In the genomic region with DNA sequence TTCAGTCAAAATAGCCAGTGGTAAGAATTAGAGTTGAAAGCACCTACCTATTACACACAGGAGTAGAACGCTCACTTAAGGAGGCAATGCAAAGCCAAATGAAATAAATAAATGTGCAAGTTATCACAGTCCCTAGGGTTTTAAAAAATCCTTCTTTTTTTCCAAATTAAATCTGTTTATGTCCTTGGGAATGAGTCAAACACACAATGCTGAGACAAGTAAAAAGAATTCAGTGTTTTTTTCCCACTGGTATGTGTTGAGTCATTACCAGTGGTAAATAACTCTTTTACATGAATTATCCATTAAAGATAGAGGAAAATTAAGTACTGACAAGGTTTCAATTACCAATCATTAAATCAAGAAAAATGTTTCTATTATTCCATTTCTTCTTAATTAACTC, we compare ENCODE assay signal across 18 cellular contexts.
DNase-seq lines count a peak whose midpoint lies in the region; ATAC-seq, FAIRE-seq and TF ChIP-seq lines count a peak whose summit lies in the region.
"Had no signal": no experiment of that assay in that cellular context is flagged by ENCODE, and none has a peak within 500 bp of the region (broad histone marks: within the 10 kb centered on the region; RNA-seq: fewer than 3 reads in every experiment).

No MANE protein-coding gene starts in this region.

- H3K4me2 ChIP-seq in IMR-90 (ENCODE audit: low read depth, low read length) (no peak overlapping the region; the same call in 1 of the 2 replicates), mesenchymal stem cell (ENCODE audit: low read length, poor library complexity, severe bottlenecking) (no peak overlapping the region)

- no peaks in the 10 kb centered on the region for H3K9me3 ChIP-seq in IMR-90 (ENCODE audit: control insufficient read depth, insufficient read depth, low read length)
- H3K9me3 ChIP-seq in mesenchymal stem cell (ENCODE audit: control insufficient read depth, low read length) = no peaks in the 10 kb centered on the region
- no peaks in the 10 kb centered on the region for H3K9me3 ChIP-seq in Peyer's patch
- H3K9me3 ChIP-seq: esophagus squamous epithelium, left ventricle myocardium inferior, right lobe of liver had no signal

- H2BK15ac ChIP-seq in IMR-90 (ENCODE audit: low read depth, low read length) (no peak overlapping the region), mesenchymal stem cell (ENCODE audit: low read depth, poor library complexity, severe bottlenecking) (no peak overlapping the region)

- H4K91ac ChIP-seq in IMR-90 (ENCODE audit: insufficient read depth, low read depth, low read length) = peak overlapping the region; percentile 88; the same call in 1 of the 2 replicates
- no peak overlapping the region for H4K91ac ChIP-seq in mesenchymal stem cell (ENCODE audit: low read length)

- H4K5ac ChIP-seq in IMR-90 (ENCODE audit: low read depth, low read length) = peak overlapping the region; percentile 60; the same call in 1 of the 2 replicates

- no peak overlapping the region for H2BK12ac ChIP-seq in mesenchymal stem cell (ENCODE audit: low read length in 2 of 2)

- peak; percentile 87 for DNase-seq in AG10803 (ENCODE audit: low read depth)
- DNase-seq in IMR-90 = peak; percentile 84
- peak; percentile 23 for DNase-seq in bronchial epithelial cell (ENCODE audit: low read depth)
- peak; percentile 78 for DNase-seq in mesenchymal stem cell
- no peak for DNase-seq in activated CD4-positive, alpha-beta T cell treated with anti-CD3 and anti-CD28 coated beads, Interleukin-2, amount 50 U/mL, for 1 hour
- no peak for DNase-seq in Peyer's patch
- DNase-seq: activated CD8-positive, alpha-beta T cell treated with anti-CD3 and anti-CD28 coated beads for 36 hours; activated T-cell treated with anti-CD3 and anti-CD28 coated beads, Interleukin-2, amount 50 U/mL, for 48 hours; central memory CD4-positive, alpha-beta T cell; effector CD8-positive, alpha-beta T cell; esophagus squamous epithelium; left ventricle myocardium inferior; NCI-H1694 treated with DMSO at 0.1 percent for 48 hours; NCI-H2227 treated with DMSO at 0.1 percent for 48 hours; right lobe of liver; T-cell had no signal

- no peak overlapping the region for H2AK5ac ChIP-seq in IMR-90 (ENCODE audit: low read depth, low read length)
- no peak overlapping the region for H2AK5ac ChIP-seq in mesenchymal stem cell (ENCODE audit: low read length, severe bottlenecking)

- H3K27ac ChIP-seq in IMR-90 (ENCODE audit: insufficient read depth, low read length) (peak overlapping the region; percentile 63; the same call in 1 of the 2 replicates), mesenchymal stem cell (ENCODE audit: low read length, poor library complexity, severe bottlenecking) (no peak overlapping the region), Peyer's patch (no peak overlapping the region)
- H3K27ac ChIP-seq: esophagus squamous epithelium, left ventricle myocardium inferior, right lobe of liver had no signal

- no CpG with 5 or more reads among the region's 1 CpG for WGBS in IMR-90 (ENCODE audit: extremely low coverage in 2 of 2, insufficient read length in 1 of 2), 2 experiments
- no CpG with 5 or more reads among the region's 1 CpG for WGBS in mesenchymal stem cell

- no peak overlapping the region for H2AFZ ChIP-seq in IMR-90 (replicated peaks; ENCODE audit: low read length, poor library complexity)
- H2AFZ ChIP-seq in mesenchymal stem cell (ENCODE audit: low read depth, low read length) = no peak overlapping the region

- intact Hi-C loops in IMR-90 (cut with micrococcal nuclease) = no loop called here

- ATAC-seq in IMR-90 (ENCODE audit: low read depth) = peak; percentile 90
- no peak for ATAC-seq in GM18520 (IDR thresholded peaks at IDR 0.05; ENCODE audit: unreplicated experiment)
- no peak for ATAC-seq in GM21529 (IDR thresholded peaks at IDR 0.05; ENCODE audit: unreplicated experiment)
- ATAC-seq: activated CD8-positive, alpha-beta T cell treated with anti-CD3 and anti-CD28 coated beads for 36 hours; right lobe of liver; T-cell had no signal

- no peaks in the 10 kb centered on the region for H4K20me1 ChIP-seq in IMR-90 (ENCODE audit: insufficient read depth, low read length)

- CTCF ChIA-PET in IMR-90 (lab: Yijun Ruan, JAX) = no interaction called here

- POLR2A ChIA-PET in IMR-90 (lab: Charles Lee; ENCODE audit: unreplicated experiment) = no interaction called here

- H3K14ac ChIP-seq in IMR-90 (replicated peaks; ENCODE audit: low read depth, low read length) (no peak overlapping the region), mesenchymal stem cell (ENCODE audit: low read length in 2 of 2) (no peak overlapping the region)

- H2AK9ac ChIP-seq in IMR-90 (replicated peaks; ENCODE audit: low read depth, low read length, poor library complexity) = no peak overlapping the region

- H3K23ac ChIP-seq in IMR-90 (ENCODE audit: low read depth, low read length) (no peak overlapping the region), mesenchymal stem cell (ENCODE audit: low read length in 2 of 2) (no peak overlapping the region)

- no peak overlapping the region; the same call in 1 of the 2 replicates for H2BK20ac ChIP-seq in IMR-90 (ENCODE audit: low read depth, low read length)

- TF ChIP-seq POLR2A in IMR-90 (IDR thresholded peaks at IDR 0.05; ENCODE audit: low read depth, low read length) (no peak), Peyer's patch (IDR thresholded peaks at IDR 0.05) (no peak)

- peak overlapping the region; percentile 95; the same call in 1 of the 2 replicates for H3K18ac ChIP-seq in IMR-90 (ENCODE audit: low read depth, low read length)
- no peak overlapping the region for H3K18ac ChIP-seq in mesenchymal stem cell (ENCODE audit: low read depth in 1 of 2, low read length in 2 of 2)

- H3K56ac ChIP-seq in IMR-90 (ENCODE audit: extremely low read depth, insufficient read depth, low read length) = no peak overlapping the region

- H3K27me3 ChIP-seq in IMR-90 (ENCODE audit: control insufficient read depth, insufficient read depth, low read length) (no peaks in the 10 kb centered on the region), bronchial epithelial cell (ENCODE audit: control insufficient read depth, insufficient read depth, low read length) (peaks cover 3% of the 10 kb centered on the region), mesenchymal stem cell (ENCODE audit: control insufficient read depth in 1 of 2, insufficient read depth in 1 of 2, low read length in 2 of 2) (no peaks in the 10 kb centered on the region), Peyer's patch (no peaks in the 10 kb centered on the region)
- H3K27me3 ChIP-seq: esophagus squamous epithelium, right lobe of liver had no signal

- dilution Hi-C loops in IMR-90 (cut with HindIII; ENCODE audit: low sequenced_read_pairs, unreplicated experiment) = no loop called here

- no peak for TF ChIP-seq RAD21 in IMR-90 (IDR thresholded peaks at IDR 0.05; ENCODE audit: low read length)

- H2BK120ac ChIP-seq in IMR-90 (ENCODE audit: low read depth, low read length) (peak overlapping the region; percentile 94; the same call in 1 of the 2 replicates), mesenchymal stem cell (ENCODE audit: low read depth, low read length) (no peak overlapping the region)

- H3K9me1 ChIP-seq in IMR-90 (ENCODE audit: insufficient read depth, low read length) = peaks cover 10% of the 10 kb centered on the region

- BruUV-seq in IMR-90 (replicated peaks; lab: Mats Ljungman, UMichigan) = no TSS peak

- H3K4me1 ChIP-seq in IMR-90 (ENCODE audit: control insufficient read depth, insufficient read depth, low read length) (peaks cover 13% of the 10 kb centered on the region), mesenchymal stem cell (ENCODE audit: control insufficient read depth, insufficient read depth, low read depth, low read length) (peaks cover 2% of the 10 kb centered on the region), Peyer's patch (no peaks in the 10 kb centered on the region)
- H3K4me1 ChIP-seq: esophagus squamous epithelium had no signal

- no peaks in the 10 kb centered on the region for H3K36me3 ChIP-seq in IMR-90 (ENCODE audit: control insufficient read depth, insufficient read depth, low read length)
- H3K36me3 ChIP-seq in bronchial epithelial cell (ENCODE audit: control insufficient read depth, insufficient read depth, low read length) = no peaks in the 10 kb centered on the region
- H3K36me3 ChIP-seq in mesenchymal stem cell (ENCODE audit: control insufficient read depth in 1 of 2, insufficient read depth in 2 of 2, low read depth in 1 of 2, low read length in 2 of 2) = no peaks in the 10 kb centered on the region
- H3K36me3 ChIP-seq in Peyer's patch = no peaks in the 10 kb centered on the region
- H3K36me3 ChIP-seq: esophagus squamous epithelium, left ventricle myocardium inferior, right lobe of liver had no signal

- H3K4me3 ChIP-seq in AG10803 (ENCODE audit: low read length) (no peak overlapping the region), IMR-90 (ENCODE audit: insufficient read depth, low read depth, low read length) (no peak overlapping the region), bronchial epithelial cell (ENCODE audit: low read depth, low read length) (no peak overlapping the region), mesenchymal stem cell (ENCODE audit: insufficient read depth in 1 of 2, low read depth in 1 of 2, low read length in 2 of 2) (no peak overlapping the region), Peyer's patch (no peak overlapping the region)
- H3K4me3 ChIP-seq: esophagus squamous epithelium, left ventricle myocardium inferior, right lobe of liver had no signal

- H3K9ac ChIP-seq in IMR-90 (ENCODE audit: low read depth, low read length) (no peak overlapping the region), mesenchymal stem cell (ENCODE audit: low read length) (no peak overlapping the region)

- FAIRE-seq in bronchial epithelial cell (lab: Jason Lieb, UNC) = no peak

- H3K4ac ChIP-seq in IMR-90 (ENCODE audit: low read depth, low read length) = 0 out of 2 replicates have a peak overlapping the region, but pooled peaks have one; percentile 82
- H3K4ac ChIP-seq in mesenchymal stem cell (ENCODE audit: low read depth in 1 of 2, low read length in 2 of 2) = no peak overlapping the region

- H4K8ac ChIP-seq in IMR-90 (ENCODE audit: low read depth in 2 of 2, low read length in 2 of 2) = peak overlapping the region in 1 of 2 experiments; percentile 69; a peak in 1 of 4 replicates
- no peak overlapping the region for H4K8ac ChIP-seq in mesenchymal stem cell (ENCODE audit: low read length)

- in situ Hi-C loops in IMR-90 (cut with MboI; ENCODE audit: low sequenced_read_pairs) = no loop called here

- TF ChIP-seq CTCF in AG10803 (conservative IDR thresholded peaks at IDR 0.05; ENCODE audit: low read length) (no peak), IMR-90 (conservative IDR thresholded peaks at IDR 0.05; ENCODE audit: low read depth, low read length) (no peak), bronchial epithelial cell (IDR thresholded peaks at IDR 0.05; ENCODE audit: insufficient read depth, low read length, severe bottlenecking) (no peak), Peyer's patch (IDR thresholded peaks at IDR 0.05) (no peak)

- H3K79me1 ChIP-seq in IMR-90 (ENCODE audit: low read depth in 1 of 2, low read length in 2 of 2) (no peaks in the 10 kb centered on the region), mesenchymal stem cell (replicated peaks; ENCODE audit: low read length, poor library complexity, severe bottlenecking) (no peaks in the 10 kb centered on the region)

- H2BK5ac ChIP-seq in IMR-90 (ENCODE audit: low read depth, low read length, poor library complexity, severe bottlenecking) (peak overlapping the region; percentile 90), mesenchymal stem cell (ENCODE audit: low read depth, low read length, poor library complexity, severe bottlenecking) (no peak overlapping the region)

Comparison
In these comparisons a context has a peak if more than half of its experiments do, and no peak if none do; other contexts are left out.
1. DNase-seq: peak in AG10803 (single experiment), IMR-90 (single experiment), bronchial epithelial cell (single experiment) and mesenchymal stem cell (single experiment); none in activated CD4-positive, alpha-beta T cell treated with anti-CD3 and anti-CD28 coated beads, Interleukin-2, amount 50 U/mL, for 1 hour (single experiment) and Peyer's patch (0 of 3).